In the genomic region with DNA sequence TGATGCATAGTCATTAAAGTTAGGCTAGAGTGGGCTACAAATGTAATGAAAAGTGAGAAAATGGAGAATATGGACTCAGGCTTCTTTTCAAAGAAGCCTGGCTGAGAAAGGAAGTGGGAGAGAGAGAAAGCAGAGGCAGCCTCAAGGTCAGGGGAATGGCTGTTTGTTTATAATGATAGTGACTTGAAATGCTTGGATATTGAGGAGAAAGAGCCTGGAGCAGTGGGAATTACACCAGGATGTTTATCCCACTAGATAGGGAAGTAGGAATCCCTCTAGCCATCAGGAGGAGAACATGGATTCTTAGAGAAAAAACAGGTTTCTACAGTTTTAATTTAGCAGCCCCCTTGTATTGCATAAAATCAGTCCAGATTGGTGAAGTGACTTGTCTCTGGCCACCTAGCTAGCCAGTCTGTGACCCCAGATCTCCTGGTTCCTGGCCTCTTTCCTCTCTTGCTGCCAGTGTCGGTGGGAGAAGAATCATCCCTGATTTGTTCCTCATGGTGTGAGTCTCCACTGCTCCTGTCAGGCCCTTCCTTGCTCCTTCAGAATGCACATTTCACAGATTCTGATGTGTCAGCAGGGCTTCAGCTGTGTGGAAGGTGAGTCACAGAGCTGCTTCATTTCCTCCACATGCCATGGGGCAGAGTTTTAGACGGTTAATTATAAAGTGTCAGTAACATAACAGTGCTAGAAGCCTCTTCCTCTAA, we compare ENCODE assay signal across 14 cellular contexts. TPM values are rescaled to one million over a fixed set of nuclear protein-coding genes. Genes with fewer than 3 reads are reported as not detected.
DNase-seq lines count a peak whose midpoint lies in the region; TF ChIP-seq lines count a peak whose summit lies in the region.
"Had no signal": no experiment of that assay in that cellular context is flagged by ENCODE, and none has a peak within 500 bp of the region (broad histone marks: within the 10 kb centered on the region; RNA-seq: fewer than 3 reads in every experiment).

No MANE protein-coding gene starts in this region.

- 22% methylated on average over 2 of the region's 2 CpGs for WGBS in mammary epithelial cell (ENCODE audit: low coverage, missing lambda C conversion rate)

- H4K20me1 ChIP-seq in mammary epithelial cell (ENCODE audit: insufficient read depth, low read length), result no peaks in the 10 kb centered on the region
- no peaks in the 10 kb centered on the region for H4K20me1 ChIP-seq in OCI-LY7 (ENCODE audit: insufficient read depth, low read length)
- H4K20me1 ChIP-seq: BLaER1 treated with 17β-estradiol and CSF1 and Interleukin-3, amounts not matched to agents 10 nM and 100 nM had no signal

- POLR2A ChIA-PET in A673 (lab: Charles Lee; ENCODE audit: low non-redundant PET) (no interaction called here), OCI-LY7 (lab: Charles Lee) (no interaction called here)

- in situ Hi-C loops in mammary epithelial cell (cut with MboI; ENCODE audit: low sequenced_read_pairs in 2 of 2), result no loop called here

- H3K4me3 ChIP-seq in A673 (ENCODE audit: low read depth, low read length, poor library complexity, severe bottlenecking), result no peak overlapping the region
- H3K4me3 ChIP-seq in mammary epithelial cell (replicated peaks in 1 of 3; ENCODE audit: insufficient read depth in 1 of 3, low read depth in 2 of 3, low read length in 3 of 3), result no peak overlapping the region
- no peak overlapping the region for H3K4me3 ChIP-seq in OCI-LY7 (ENCODE audit: low read depth, low read length, poor library complexity, severe bottlenecking)
- H3K4me3 ChIP-seq: BLaER1 treated with 17β-estradiol and CSF1 and Interleukin-3, amounts not matched to agents 10 nM and 100 nM; gastroesophageal sphincter had no signal

- H3K27me3 ChIP-seq in A673 (replicated peaks; ENCODE audit: insufficient read depth, low read depth, low read length, poor library complexity) (no peaks in the 10 kb centered on the region), mammary epithelial cell (ENCODE audit: insufficient read depth, low read length) (no peaks in the 10 kb centered on the region)
- H3K27me3 ChIP-seq: BLaER1 treated with 17β-estradiol and CSF1 and Interleukin-3, amounts not matched to agents 10 nM and 100 nM; gastroesophageal sphincter had no signal

- TF ChIP-seq CTCF in A673 (conservative IDR thresholded peaks at IDR 0.05; ENCODE audit: low read depth, low read length), result no peak
- no peak for TF ChIP-seq CTCF in mammary epithelial cell (conservative IDR thresholded peaks at IDR 0.05 in 1 of 2, IDR thresholded peaks at IDR 0.05 in 1 of 2; ENCODE audit: extremely low read depth in 1 of 2, insufficient read depth in 1 of 2, low read depth in 1 of 2, low read length in 2 of 2)
- no peak for TF ChIP-seq CTCF in OCI-LY7 (conservative IDR thresholded peaks at IDR 0.05; ENCODE audit: low read length)

- H3K79me2 ChIP-seq in mammary epithelial cell (ENCODE audit: insufficient read depth, low read length) (no peaks in the 10 kb centered on the region), OCI-LY7 (ENCODE audit: insufficient read depth, low read depth, low read length) (no peaks in the 10 kb centered on the region)

- CTCF ChIA-PET in A673 (lab: Charles Lee) (interaction anchor here (0.6 kb wide), 1 partner anchor 33 kb away, joined by 3 read pairs; a partner anchor contains a TSS), mammary epithelial cell (lab: Charles Lee; ENCODE audit: low non-redundant PET) (no interaction called here), OCI-LY7 (lab: Charles Lee; ENCODE audit: unreplicated experiment) (no interaction called here)

- H3K9ac ChIP-seq in mammary epithelial cell (ENCODE audit: insufficient read depth, low read length), result no peak overlapping the region

- peak overlapping the region; percentile 21 for H3K4me2 ChIP-seq in mammary epithelial cell (ENCODE audit: insufficient read depth, low read depth, low read length)
- no peak overlapping the region for H3K4me2 ChIP-seq in OCI-LY7 (ENCODE audit: low read length)

- intact Hi-C loops in A673 (cut with micrococcal nuclease; ENCODE audit: unreplicated experiment) (no loop called here), mammary epithelial cell (cut with micrococcal nuclease) (loop anchor here (5.0 kb wide), 1 partner anchor 33 kb away; a partner anchor contains a TSS), OCI-LY7 (cut with micrococcal nuclease; ENCODE audit: unreplicated experiment) (no loop called here)

- H3K36me3 ChIP-seq in A673 (ENCODE audit: insufficient read depth, low read length, poor library complexity, severe bottlenecking) (no peaks in the 10 kb centered on the region), mammary epithelial cell (ENCODE audit: insufficient read depth, low read length) (no peaks in the 10 kb centered on the region), OCI-LY7 (ENCODE audit: insufficient read depth, low read length) (no peaks in the 10 kb centered on the region)
- H3K36me3 ChIP-seq: BLaER1 treated with 17β-estradiol and CSF1 and Interleukin-3, amounts not matched to agents 10 nM and 100 nM had no signal

- no peaks in the 10 kb centered on the region for H3K4me1 ChIP-seq in A673 (ENCODE audit: insufficient read depth, low read length, poor library complexity, severe bottlenecking)
- H3K4me1 ChIP-seq in mammary epithelial cell (ENCODE audit: insufficient read depth, low read length), result peaks cover 13% of the 10 kb centered on the region
- H3K4me1 ChIP-seq in OCI-LY7 (ENCODE audit: insufficient read depth, low read length, poor library complexity, severe bottlenecking), result no peaks in the 10 kb centered on the region
- H3K4me1 ChIP-seq: gastroesophageal sphincter had no signal

- dilution Hi-C loops in mammary epithelial cell (cut with HindIII; ENCODE audit: low sequenced_read_pairs), result no loop called here

- H2AFZ ChIP-seq in mammary epithelial cell (ENCODE audit: low read depth, low read length) (peak overlapping the region; percentile 72), OCI-LY7 (ENCODE audit: low read length) (no peak overlapping the region)

- H3K9me2 ChIP-seq in OCI-LY7 (ENCODE audit: insufficient read depth, low read length), result no peaks in the 10 kb centered on the region

- BruUV-seq in A673 (replicated peaks; lab: Mats Ljungman, UMichigan), result no TSS peak
- no TSS peak for BruUV-seq in mammary epithelial cell (replicated peaks; lab: Mats Ljungman, UMichigan)
- no TSS peak for BruUV-seq in OCI-LY7 (replicated peaks; lab: Mats Ljungman, UMichigan)

- H3K9me3 ChIP-seq in A673 (ENCODE audit: low read depth, low read length, poor library complexity, severe bottlenecking) (peaks cover 18% of the 10 kb centered on the region), mammary epithelial cell (replicated peaks; ENCODE audit: insufficient read depth, low read length) (peaks cover 9% of the 10 kb centered on the region), OCI-LY7 (ENCODE audit: low read length) (0 out of 2 replicates have a peak, but pooled peaks cover 9% of the 10 kb centered on the region)

- DNase-seq in A673 (ENCODE audit: low spot score) (peak; percentile 62), HPDE6-E6E7 (ENCODE audit: extremely low spot score) (peak; percentile 80), mammary epithelial cell (peak; percentile 76), kidney glomerular epithelial cell (lab: John Stamatoyannopoulos, UW) (peak; percentile 92), OCI-LY7 (ENCODE audit: low spot score) (no peak), NCI-H2029 (lab: John Stamatoyannopoulos, UW) (no peak), cerebellar cortex (ENCODE audit: low spot score) (no peak)
- DNase-seq in activated CD4-positive, alpha-beta T cell treated with anti-CD3 and anti-CD28 coated beads for 4 hours, result no peak
- DNase-seq: activated CD4-positive, alpha-beta T cell treated with anti-CD3 and anti-CD28 coated beads, Interleukin-2, amount 50 U/mL, for 1 hour; activated naive CD8-positive, alpha-beta T cell treated with anti-CD3 and anti-CD28 coated beads for 36 hours; NCI-H2081; SHP77 had no signal

- H3K27ac ChIP-seq in A673 (ENCODE audit: low read depth, low read length, poor library complexity, severe bottlenecking) (no peak overlapping the region), mammary epithelial cell (ENCODE audit: insufficient read depth, low read depth, low read length) (no peak overlapping the region), OCI-LY7 (ENCODE audit: low read depth, low read length, poor library complexity, severe bottlenecking) (no peak overlapping the region)
- H3K27ac ChIP-seq: gastroesophageal sphincter had no signal

RNA-seq across cellular contexts. Expression of a gene that starts 32.9 kb away (rescaled TPM):
- 10.9 and 11.0 TPM in 2 replicates for total RNA-seq in A673 (2021)
- under 1 TPM; under 0.01 to 0.35 TPM for total RNA-seq in mammary epithelial cell
- 0.17 TPM for polyA plus RNA-seq in mammary epithelial cell
- not detected for polyA minus RNA-seq in mammary epithelial cell
- not detected in 2 replicates for total RNA-seq in OCI-LY7 (2014; rRNA removed; shearing (Covaris generic))
- not detected in 2 replicates for total RNA-seq in OCI-LY7 (2022)
- total RNA-seq: activated naive CD8-positive, alpha-beta T cell treated with anti-CD3 and anti-CD28 coated beads for 36 hours had no signal

Comparison
In these comparisons a context has a peak if more than half of its experiments do, and no peak if none do; other contexts are left out.
1. DNase-seq: peak in A673 (single experiment), HPDE6-E6E7 (single experiment), mammary epithelial cell (single experiment) and kidney glomerular epithelial cell (single experiment); none in OCI-LY7 (single experiment), activated CD4-positive, alpha-beta T cell treated with anti-CD3 and anti-CD28 coated beads for 4 hours (0 of 2), NCI-H2029 (single experiment) and cerebellar cortex (single experiment).